ENCODE assay signal across 18 cellular contexts in the genomic region with DNA sequence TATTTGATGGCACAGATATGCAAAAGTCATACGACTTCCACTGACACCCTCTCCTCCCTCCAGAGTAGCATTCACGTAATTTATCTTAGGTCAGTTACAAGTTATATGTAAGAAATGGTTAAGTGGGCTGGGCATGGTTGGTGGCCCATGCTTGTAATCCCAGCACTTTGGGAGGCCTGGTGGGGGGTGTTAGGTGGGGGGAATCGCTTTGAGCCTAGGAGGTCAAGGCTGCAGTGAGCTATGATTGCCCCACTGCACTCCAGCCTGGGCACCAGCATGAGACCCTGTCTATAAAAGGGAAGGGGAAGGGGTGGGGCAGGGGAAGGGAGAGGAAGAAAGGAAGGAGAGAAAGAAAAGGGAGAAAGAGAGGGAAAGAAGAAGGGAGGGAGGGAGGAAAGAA.
DNase-seq lines count a peak whose midpoint lies in the region; ATAC-seq, FAIRE-seq and TF ChIP-seq lines count a peak whose summit lies in the region.
"Had no signal": no experiment of that assay in that cellular context is flagged by ENCODE, and none has a peak within 500 bp of the region (broad histone marks: within the 10 kb centered on the region; RNA-seq: fewer than 3 reads in every experiment).

No MANE protein-coding gene starts in this region.

- H3K27me3 Mint-ChIP-seq in activated CD8-positive, alpha-beta T cell treated with anti-CD3 and anti-CD28 coated beads, Interleukin-2, amount 10 ng/mL, durations not matched to agents 7 days and 5 days (ENCODE audit: low read depth), result no peaks in the 10 kb centered on the region
- no peaks in the 10 kb centered on the region for H3K27me3 Mint-ChIP-seq in activated CD8-positive, alpha-beta T cell treated with anti-CD3 and anti-CD28 coated beads for 36 hours
- H3K27me3 Mint-ChIP-seq in immature natural killer cell (ENCODE audit: low read depth in 3 of 3), result peaks cover 2 to 7% (median 4%) of the 10 kb centered on the region in 3 donors
- H3K27me3 Mint-ChIP-seq: CD4-positive, alpha-beta T cell had no signal

- H3K27me3 ChIP-seq in BLaER1 (no peaks in the 10 kb centered on the region), KMS-11 (ENCODE audit: insufficient read depth, low read depth) (no peaks in the 10 kb centered on the region)
- H3K27me3 ChIP-seq: MG63 had no signal

- intact Hi-C loops in activated CD8-positive, alpha-beta T cell treated with anti-CD3 and anti-CD28 coated beads for 36 hours (cut with micrococcal nuclease), result no loop called here

- H3K4me3 Mint-ChIP-seq in activated CD8-positive, alpha-beta T cell treated with anti-CD3 and anti-CD28 coated beads, Interleukin-2, amount 10 ng/mL, durations not matched to agents 7 days and 5 days, result no peak overlapping the region
- H3K4me3 Mint-ChIP-seq in activated CD8-positive, alpha-beta T cell treated with anti-CD3 and anti-CD28 coated beads for 36 hours, result no peak overlapping the region
- peak overlapping the region in 1 of 5 donors; percentile 41 for H3K4me3 Mint-ChIP-seq in immature natural killer cell
- H3K4me3 Mint-ChIP-seq: CD4-positive, alpha-beta T cell; GM23338 had no signal

- peaks cover 15% of the 10 kb centered on the region for H3K9me3 Mint-ChIP-seq in activated CD8-positive, alpha-beta T cell treated with anti-CD3 and anti-CD28 coated beads, Interleukin-2, amount 10 ng/mL, durations not matched to agents 7 days and 5 days (ENCODE audit: insufficient read depth)
- peaks cover 9% of the 10 kb centered on the region for H3K9me3 Mint-ChIP-seq in activated CD8-positive, alpha-beta T cell treated with anti-CD3 and anti-CD28 coated beads for 36 hours
- H3K9me3 Mint-ChIP-seq in immature natural killer cell, result no peaks in the 10 kb centered on the region
- H3K9me3 Mint-ChIP-seq: CD4-positive, alpha-beta T cell had no signal

- H3K9ac ChIP-seq in BLaER1 (no peak overlapping the region), KMS-11 (no peak overlapping the region)

- H3K4me2 ChIP-seq in BLaER1 (peak overlapping the region; percentile 11; the same call in 1 of the 2 replicates), KMS-11 (peak overlapping the region; percentile 69; the same call in 1 of the 2 replicates)
- H3K4me2 ChIP-seq: GM23338 had no signal

- H3K79me2 ChIP-seq in KMS-11 (ENCODE audit: insufficient read depth, low read depth), result peaks cover 79% of the 10 kb centered on the region

- H3K4me1 Mint-ChIP-seq in activated CD8-positive, alpha-beta T cell treated with anti-CD3 and anti-CD28 coated beads, Interleukin-2, amount 10 ng/mL, durations not matched to agents 7 days and 5 days (ENCODE audit: low read depth), result peaks cover 85% of the 10 kb centered on the region
- peaks cover 62% of the 10 kb centered on the region for H3K4me1 Mint-ChIP-seq in activated CD8-positive, alpha-beta T cell treated with anti-CD3 and anti-CD28 coated beads for 36 hours (ENCODE audit: low read depth)
- H3K4me1 Mint-ChIP-seq in immature natural killer cell, result peaks cover 70 to 80% of the 10 kb centered on the region in 2 donors

- H3K27ac Mint-ChIP-seq in activated CD8-positive, alpha-beta T cell treated with anti-CD3 and anti-CD28 coated beads, Interleukin-2, amount 10 ng/mL, durations not matched to agents 7 days and 5 days, result peak overlapping the region; percentile 57
- no peak overlapping the region for H3K27ac Mint-ChIP-seq in activated CD8-positive, alpha-beta T cell treated with anti-CD3 and anti-CD28 coated beads for 36 hours
- H3K27ac Mint-ChIP-seq in immature natural killer cell, result peak overlapping the region in 5 of 6 donors; percentile 55 to 98 (median 81)
- H3K27ac Mint-ChIP-seq: CD4-positive, alpha-beta T cell; GM23338 had no signal

- no peak for DNase-seq in activated CD8-positive, alpha-beta T cell treated with anti-CD3 and anti-CD28 coated beads, Interleukin-2, amount 10 ng/mL, durations not matched to agents 7 days and 5 days
- DNase-seq in activated CD8-positive, alpha-beta T cell treated with anti-CD3 and anti-CD28 coated beads for 36 hours, result no peak
- DNase-seq in immature natural killer cell (no peak), urothelium cell line (ENCODE audit: low spot score) (no peak), inferior parietal cortex (ENCODE audit: extremely low spot score) (no peak)
- DNase-seq in stimulated activated CD4-positive, alpha-beta T cell treated with anti-CD3 and anti-CD28 coated beads, Interleukin-12 subunit alpha, Interleukin-12 subunit beta, amount 100 ng/mL, for 4 hours, result no peak
- DNase-seq: CD4-positive, alpha-beta T cell; EL; KBM-7; MG63; NCI-H1092; NCI-H146; NCI-H2081; NCI-H748 treated with DMSO at 0.1 percent for 48 hours; PC-3 had no signal

- H3K27ac ChIP-seq in BLaER1, result 0 out of 2 replicates have a peak overlapping the region, but pooled peaks have one; percentile 40
- peak overlapping the region; percentile 73; the same call in 1 of the 2 replicates for H3K27ac ChIP-seq in KMS-11

- CTCF ChIA-PET in activated CD8-positive, alpha-beta T cell treated with anti-CD3 and anti-CD28 coated beads, Interleukin-2, amount 10 ng/mL, durations not matched to agents 7 days and 5 days (lab: Charles Lee), result interaction anchor here (0.8 kb wide), 1 partner anchor 22 kb away, joined by 4 read pairs; no protein-coding TSS in a partner anchor
- CTCF ChIA-PET in activated CD8-positive, alpha-beta T cell treated with anti-CD3 and anti-CD28 coated beads for 36 hours (lab: Charles Lee), result no interaction called here

- H3K4me1 ChIP-seq in BLaER1 (peaks cover 97% of the 10 kb centered on the region), KMS-11 (ENCODE audit: low read depth, poor library complexity, severe bottlenecking) (peaks cover 91% of the 10 kb centered on the region)

- TF ChIP-seq CTCF in activated CD8-positive, alpha-beta T cell treated with anti-CD3 and anti-CD28 coated beads for 36 hours (IDR thresholded peaks at IDR 0.05), result no peak
- TF ChIP-seq CTCF in KMS-11 (conservative IDR thresholded peaks at IDR 0.05; ENCODE audit: low read depth, low read length), result no peak

- FAIRE-seq in urothelium cell line (lab: Jason Lieb, UNC), result no peak

- peaks cover 16% of the 10 kb centered on the region for H3K9me3 ChIP-seq in BLaER1
- H3K9me3 ChIP-seq: MG63 had no signal

- POLR2A ChIA-PET in activated CD8-positive, alpha-beta T cell treated with anti-CD3 and anti-CD28 coated beads, Interleukin-2, amount 10 ng/mL, durations not matched to agents 7 days and 5 days (lab: Charles Lee), result interaction anchor here (0.6 to 1.2 kb wide), 2 partner anchors 17 to 88 kb away, joined by 3 to 4 read pairs; no protein-coding TSS in a partner anchor
- POLR2A ChIA-PET in activated CD8-positive, alpha-beta T cell treated with anti-CD3 and anti-CD28 coated beads for 36 hours (lab: Charles Lee), result interaction anchor here (1.6 kb wide), 3 partner anchors 12 to 34 kb away, joined by 3 to 4 read pairs (median 3); no protein-coding TSS in a partner anchor

- H4K20me1 ChIP-seq in BLaER1, result no peaks in the 10 kb centered on the region
- no peaks in the 10 kb centered on the region for H4K20me1 ChIP-seq in KMS-11 (ENCODE audit: insufficient read depth)

- no peak overlapping the region for H2AFZ ChIP-seq in KMS-11 (ENCODE audit: low read depth)

- ATAC-seq in activated CD8-positive, alpha-beta T cell treated with anti-CD3 and anti-CD28 coated beads, Interleukin-2, amount 10 ng/mL, durations not matched to agents 7 days and 5 days, result no peak
- ATAC-seq in activated CD8-positive, alpha-beta T cell treated with anti-CD3 and anti-CD28 coated beads for 36 hours, result no peak
- ATAC-seq: PC-3 had no signal

- H3K36me3 Mint-ChIP-seq in activated CD8-positive, alpha-beta T cell treated with anti-CD3 and anti-CD28 coated beads, Interleukin-2, amount 10 ng/mL, durations not matched to agents 7 days and 5 days (ENCODE audit: low read depth), result peaks cover 45% of the 10 kb centered on the region
- peaks cover 20% of the 10 kb centered on the region for H3K36me3 Mint-ChIP-seq in activated CD8-positive, alpha-beta T cell treated with anti-CD3 and anti-CD28 coated beads for 36 hours (ENCODE audit: low read depth)
- peaks cover 0 to 4% (median 3%) of the 10 kb centered on the region in 3 donors for H3K36me3 Mint-ChIP-seq in immature natural killer cell

- H3K36me3 ChIP-seq in BLaER1 (peaks cover 22% of the 10 kb centered on the region; the same call in 1 of the 2 replicates), KMS-11 (ENCODE audit: insufficient read depth) (no peaks in the 10 kb centered on the region)
- H3K36me3 ChIP-seq: MG63 had no signal

- no peak overlapping the region for H3K4me3 ChIP-seq in BLaER1
- H3K4me3 ChIP-seq in KMS-11 (IDR thresholded peaks at IDR 0.05; ENCODE audit: insufficient read depth, low read depth, low read length), result no peak overlapping the region
- H3K4me3 ChIP-seq: GM23338, MG63 had no signal
